Comparison of ENCODE assay signal across 20 cellular contexts in the genomic region with DNA sequence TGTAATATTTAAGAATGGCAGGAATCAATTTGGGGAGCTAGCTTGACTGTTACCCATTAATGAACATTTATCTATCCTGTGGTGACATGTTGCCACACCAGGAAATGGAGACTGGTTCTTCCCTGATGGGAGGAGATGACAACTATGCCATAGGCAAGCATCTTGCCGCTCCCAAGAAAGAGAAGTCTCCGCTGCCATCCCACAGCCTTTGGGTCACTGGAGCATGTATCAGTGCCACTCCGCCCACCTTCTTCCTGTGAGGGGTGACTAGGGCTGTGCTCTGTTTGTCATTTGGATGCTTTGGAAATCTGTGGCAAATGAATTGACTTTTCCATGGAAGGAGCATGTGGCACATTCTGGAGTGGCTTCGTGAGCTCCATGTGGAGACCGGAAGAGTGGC. TPM values are rescaled to one million over a fixed set of nuclear protein-coding genes. Genes with fewer than 3 reads are reported as not detected.
A peak's percentile ranks its signal among the peaks of the same experiment; 100 is the strongest.
DNase-seq lines count a peak whose midpoint lies in the region; ATAC-seq and TF ChIP-seq lines count a peak whose summit lies in the region.
"Had no signal": no experiment of that assay in that cellular context is flagged by ENCODE, and none has a peak within 500 bp of the region (broad histone marks: within the 10 kb centered on the region; RNA-seq: fewer than 3 reads in every experiment).

No MANE protein-coding gene starts in this region.

- no peaks in the 10 kb centered on the region for H3K9me3 ChIP-seq in CD8-positive, alpha-beta T cell (ENCODE audit: low read length)
- H3K9me3 ChIP-seq in osteoblast (ENCODE audit: low read depth, low read length): no peaks in the 10 kb centered on the region

- POLR2A ChIA-PET in activated CD4-positive, alpha-beta memory T cell treated with anti-CD3 and anti-CD28 coated beads, Interleukin-2, amount 10 ng/mL, durations not matched to agents 7 days and 5 days (lab: Charles Lee): interaction anchor here (1.0 to 15.6 kb wide), 3 partner anchors 13 to 112 kb away, joined by 3 to 272 read pairs (median 3); a partner anchor contains a TSS
- POLR2A ChIA-PET in activated CD4-positive, alpha-beta memory T cell treated with anti-CD3 and anti-CD28 coated beads for 36 hours (lab: Charles Lee): no interaction called here
- POLR2A ChIA-PET in CD8-positive, alpha-beta T cell (lab: Charles Lee): no interaction called here

- CTCF ChIA-PET in activated CD4-positive, alpha-beta memory T cell treated with anti-CD3 and anti-CD28 coated beads, Interleukin-2, amount 10 ng/mL, durations not matched to agents 7 days and 5 days (lab: Charles Lee): interaction anchor here (2.7 kb wide), 1 partner anchor 13 kb away, joined by 10 read pairs; no protein-coding TSS in a partner anchor
- CTCF ChIA-PET in activated CD4-positive, alpha-beta memory T cell treated with anti-CD3 and anti-CD28 coated beads for 36 hours (lab: Charles Lee): interaction anchor here (1.4 kb wide), 1 partner anchor 12 kb away, joined by 4 read pairs; no protein-coding TSS in a partner anchor
- CTCF ChIA-PET in CD8-positive, alpha-beta T cell (lab: Charles Lee): interaction anchor here (0.7 to 4.7 kb wide), 3 partner anchors 13 to 109 kb away, joined by 3 to 30 read pairs (median 11); a partner anchor contains a TSS

- no peak for TF ChIP-seq CTCF in CD8-positive, alpha-beta T cell (IDR thresholded peaks at IDR 0.05)
- TF ChIP-seq CTCF in chondrocyte (IDR thresholded peaks at IDR 0.05): no peak
- TF ChIP-seq CTCF in osteoblast (IDR thresholded peaks at IDR 0.05; ENCODE audit: extremely low read depth, low read depth, low read length): no peak

- peaks cover 68% of the 10 kb centered on the region for H3K36me3 Mint-ChIP-seq in activated CD4-positive, alpha-beta memory T cell treated with anti-CD3 and anti-CD28 coated beads, Interleukin-2, amount 10 ng/mL, durations not matched to agents 7 days and 5 days (ENCODE audit: low read depth)
- H3K36me3 Mint-ChIP-seq in activated CD4-positive, alpha-beta memory T cell treated with anti-CD3 and anti-CD28 coated beads for 36 hours: peaks cover 58% of the 10 kb centered on the region
- peaks cover 63% of the 10 kb centered on the region for H3K36me3 Mint-ChIP-seq in CD8-positive, alpha-beta T cell
- H3K36me3 Mint-ChIP-seq in chondrocyte (ENCODE audit: low read depth): peaks cover 26% of the 10 kb centered on the region

- H3K4me2 ChIP-seq in osteoblast (ENCODE audit: insufficient read depth, low read length): no peak overlapping the region

- peak overlapping the region; percentile 56 for H3K27ac Mint-ChIP-seq in activated CD4-positive, alpha-beta memory T cell treated with anti-CD3 and anti-CD28 coated beads, Interleukin-2, amount 10 ng/mL, durations not matched to agents 7 days and 5 days
- no peak overlapping the region for H3K27ac Mint-ChIP-seq in activated CD4-positive, alpha-beta memory T cell treated with anti-CD3 and anti-CD28 coated beads for 36 hours
- peak overlapping the region; percentile 52 for H3K27ac Mint-ChIP-seq in CD8-positive, alpha-beta T cell
- H3K27ac Mint-ChIP-seq in chondrocyte (ENCODE audit: unreplicated experiment): peak overlapping the region; percentile 32

- peaks cover 48% of the 10 kb centered on the region for H3K36me3 ChIP-seq in CD8-positive, alpha-beta T cell (ENCODE audit: insufficient read depth, low read length)
- H3K36me3 ChIP-seq in osteoblast (ENCODE audit: insufficient read depth, low read length): peaks cover 58% of the 10 kb centered on the region

- no peak overlapping the region for H2AFZ ChIP-seq in osteoblast (ENCODE audit: low read length)

- no peak overlapping the region for H3K27ac ChIP-seq in CD8-positive, alpha-beta T cell (ENCODE audit: low read depth, low read length)
- H3K27ac ChIP-seq in osteoblast (ENCODE audit: low read depth, low read length): no peak overlapping the region
- H3K27ac ChIP-seq: C4-2B had no signal

- no peaks in the 10 kb centered on the region for H3K27me3 Mint-ChIP-seq in activated CD4-positive, alpha-beta memory T cell treated with anti-CD3 and anti-CD28 coated beads, Interleukin-2, amount 10 ng/mL, durations not matched to agents 7 days and 5 days
- H3K27me3 Mint-ChIP-seq in activated CD4-positive, alpha-beta memory T cell treated with anti-CD3 and anti-CD28 coated beads for 36 hours: no peaks in the 10 kb centered on the region
- H3K27me3 Mint-ChIP-seq in CD8-positive, alpha-beta T cell (ENCODE audit: low read depth): no peaks in the 10 kb centered on the region
- H3K27me3 Mint-ChIP-seq in chondrocyte (ENCODE audit: low read depth): no peaks in the 10 kb centered on the region

- H3K4me3 ChIP-seq in CD8-positive, alpha-beta T cell (ENCODE audit: low read depth, low read length): no peak overlapping the region
- no peak overlapping the region for H3K4me3 ChIP-seq in osteoblast (ENCODE audit: insufficient read depth, low read length)

- intact Hi-C loops in activated CD4-positive, alpha-beta memory T cell treated with anti-CD3 and anti-CD28 coated beads for 36 hours (cut with micrococcal nuclease): no loop called here
- intact Hi-C loops in CD8-positive, alpha-beta T cell (cut with DNase I, micrococcal nuclease): no loop called here

- no peak for DNase-seq in activated CD4-positive, alpha-beta memory T cell treated with anti-CD3 and anti-CD28 coated beads, Interleukin-2, amount 10 ng/mL, durations not matched to agents 7 days and 5 days
- no peak for DNase-seq in activated CD4-positive, alpha-beta memory T cell treated with anti-CD3 and anti-CD28 coated beads for 36 hours
- DNase-seq in CD8-positive, alpha-beta T cell: no peak
- DNase-seq in chondrocyte (ENCODE audit: low spot score) (no peak), osteoblast (ENCODE audit: insufficient read length, low spot score, missing footprints) (peak; percentile 11), SHP77 (lab: John Stamatoyannopoulos, UW) (no peak), NCI-H82 treated with DMSO at 0.1 percent for 48 hours (lab: John Stamatoyannopoulos, UW; ENCODE audit: unreplicated experiment) (no peak)
- DNase-seq: AML-193, DMS53, Karpas-422, MV-4-11, NCI-H1105 treated with DMSO at 0.1 percent for 48 hours, NCI-H2081, NCI-H2171, NCI-H524 treated with DMSO at 0.1 percent for 48 hours, NCI-H82, OCI-M1 had no signal

- H3K79me2 ChIP-seq in osteoblast (ENCODE audit: insufficient read depth, low read length): peaks cover 47% of the 10 kb centered on the region

- H3K27me3 ChIP-seq in CD8-positive, alpha-beta T cell (ENCODE audit: insufficient read depth, low read length): no peaks in the 10 kb centered on the region
- H3K27me3 ChIP-seq in osteoblast (ENCODE audit: insufficient read depth, low read length): no peaks in the 10 kb centered on the region

- H3K4me1 ChIP-seq in CD8-positive, alpha-beta T cell (ENCODE audit: insufficient read depth, low read length): peaks cover 14% of the 10 kb centered on the region
- no peaks in the 10 kb centered on the region for H3K4me1 ChIP-seq in osteoblast (ENCODE audit: insufficient read depth, low read length)

- ATAC-seq in CD8-positive, alpha-beta T cell: no peak
- no peak for ATAC-seq in GM18873 (IDR thresholded peaks at IDR 0.05; ENCODE audit: low FRiP score, unreplicated experiment)
- ATAC-seq: Right ventricle myocardium inferior had no signal

- H4K20me1 ChIP-seq in osteoblast (ENCODE audit: insufficient read depth, low read length): peaks cover 17% of the 10 kb centered on the region

- peaks cover 44% of the 10 kb centered on the region for H3K4me1 Mint-ChIP-seq in activated CD4-positive, alpha-beta memory T cell treated with anti-CD3 and anti-CD28 coated beads, Interleukin-2, amount 10 ng/mL, durations not matched to agents 7 days and 5 days
- peaks cover 30% of the 10 kb centered on the region for H3K4me1 Mint-ChIP-seq in activated CD4-positive, alpha-beta memory T cell treated with anti-CD3 and anti-CD28 coated beads for 36 hours (ENCODE audit: low read depth)
- peaks cover 34% of the 10 kb centered on the region for H3K4me1 Mint-ChIP-seq in CD8-positive, alpha-beta T cell (ENCODE audit: low read depth)
- peaks cover 10% of the 10 kb centered on the region for H3K4me1 Mint-ChIP-seq in chondrocyte (ENCODE audit: low read depth)

- no peak overlapping the region for H3K4me3 Mint-ChIP-seq in activated CD4-positive, alpha-beta memory T cell treated with anti-CD3 and anti-CD28 coated beads, Interleukin-2, amount 10 ng/mL, durations not matched to agents 7 days and 5 days
- no peak overlapping the region for H3K4me3 Mint-ChIP-seq in activated CD4-positive, alpha-beta memory T cell treated with anti-CD3 and anti-CD28 coated beads for 36 hours
- no peak overlapping the region for H3K4me3 Mint-ChIP-seq in CD8-positive, alpha-beta T cell
- no peak overlapping the region for H3K4me3 Mint-ChIP-seq in chondrocyte (ENCODE audit: unreplicated experiment)

- no peaks in the 10 kb centered on the region for H3K9me3 Mint-ChIP-seq in activated CD4-positive, alpha-beta memory T cell treated with anti-CD3 and anti-CD28 coated beads, Interleukin-2, amount 10 ng/mL, durations not matched to agents 7 days and 5 days
- no peaks in the 10 kb centered on the region for H3K9me3 Mint-ChIP-seq in activated CD4-positive, alpha-beta memory T cell treated with anti-CD3 and anti-CD28 coated beads for 36 hours
- H3K9me3 Mint-ChIP-seq in CD8-positive, alpha-beta T cell: no peaks in the 10 kb centered on the region
- no peaks in the 10 kb centered on the region for H3K9me3 Mint-ChIP-seq in chondrocyte (ENCODE audit: low read depth)

RNA-seq across cellular contexts. Expression of a gene that starts 6.5 kb away (rescaled TPM):
- 100 to 1,000 TPM; 258 to 269 TPM for total RNA-seq in activated CD4-positive, alpha-beta memory T cell treated with anti-CD3 and anti-CD28 coated beads, Interleukin-2, amount 10 ng/mL, durations not matched to agents 7 days and 5 days
- 100 to 1,000 TPM; 402 to 413 TPM for total RNA-seq in activated CD4-positive, alpha-beta memory T cell treated with anti-CD3 and anti-CD28 coated beads for 36 hours
- 10 to 100 TPM; 37.0 to 37.7 TPM for total RNA-seq in CD8-positive, alpha-beta T cell
- 108 to 129 TPM (median 109 TPM) in 3 replicates for total RNA-seq in chondrocyte
- 85.5 and 94.5 TPM in 2 replicates for total RNA-seq in osteoblast

RNA-seq across cellular contexts. Expression of a gene that starts 14.1 kb away (rescaled TPM):
- 100 to 1,000 TPM; 195 to 199 TPM for total RNA-seq in activated CD4-positive, alpha-beta memory T cell treated with anti-CD3 and anti-CD28 coated beads, Interleukin-2, amount 10 ng/mL, durations not matched to agents 7 days and 5 days
- 100 to 1,000 TPM; 195 to 203 TPM for total RNA-seq in activated CD4-positive, alpha-beta memory T cell treated with anti-CD3 and anti-CD28 coated beads for 36 hours
- 10 to 100 TPM; 54.1 to 63.4 TPM for total RNA-seq in CD8-positive, alpha-beta T cell
- 1.0 to 1.5 TPM (median 1.5 TPM) in 3 replicates for total RNA-seq in chondrocyte
- 0.59 and 1.1 TPM in 2 replicates for total RNA-seq in osteoblast

RNA-seq across cellular contexts. Expression of a gene that starts 26.5 kb away (rescaled TPM):
- 1 to 10 TPM; 8.8 to 9.1 TPM for total RNA-seq in activated CD4-positive, alpha-beta memory T cell treated with anti-CD3 and anti-CD28 coated beads, Interleukin-2, amount 10 ng/mL, durations not matched to agents 7 days and 5 days
- total RNA-seq in activated CD4-positive, alpha-beta memory T cell treated with anti-CD3 and anti-CD28 coated beads for 36 hours: 10 to 100 TPM; 24.5 to 31.0 TPM
- 1 to 10 TPM; 4.5 to 6.8 TPM for total RNA-seq in CD8-positive, alpha-beta T cell
- 15.7 to 20.6 TPM (median 16.9 TPM) in 3 replicates for total RNA-seq in chondrocyte
- 17.7 TPM in 2 replicates for total RNA-seq in osteoblast

RNA-seq across cellular contexts. Expression of a gene that starts 33.6 kb away (rescaled TPM):
- total RNA-seq in activated CD4-positive, alpha-beta memory T cell treated with anti-CD3 and anti-CD28 coated beads, Interleukin-2, amount 10 ng/mL, durations not matched to agents 7 days and 5 days: 10 to 100 TPM; 34.7 to 35.3 TPM
- total RNA-seq in activated CD4-positive, alpha-beta memory T cell treated with anti-CD3 and anti-CD28 coated beads for 36 hours: 10 to 100 TPM; 30.4 to 35.6 TPM
- total RNA-seq in CD8-positive, alpha-beta T cell: 10 to 100 TPM; 12.3 to 14.3 TPM
- 37.9 to 45.7 TPM (median 42.2 TPM) in 3 replicates for total RNA-seq in chondrocyte
- total RNA-seq in osteoblast: 32.2 and 33.0 TPM in 2 replicates

RNA-seq across cellular contexts. Expression of a gene that starts 33.6 kb away (rescaled TPM):
- total RNA-seq in activated CD4-positive, alpha-beta memory T cell treated with anti-CD3 and anti-CD28 coated beads, Interleukin-2, amount 10 ng/mL, durations not matched to agents 7 days and 5 days: 10 to 100 TPM; 84.8 to 90.6 TPM
- 10 to 100 TPM; 69.8 to 79.8 TPM for total RNA-seq in activated CD4-positive, alpha-beta memory T cell treated with anti-CD3 and anti-CD28 coated beads for 36 hours
- total RNA-seq in CD8-positive, alpha-beta T cell: 10 to 100 TPM; 20.1 to 23.6 TPM
- 42.1 to 56.6 TPM (median 49.9 TPM) in 3 replicates for total RNA-seq in chondrocyte
- total RNA-seq in osteoblast: 46.6 and 56.5 TPM in 2 replicates

Comparison
In these comparisons a context has a peak if more than half of its experiments do, and no peak if none do; other contexts are left out.
1. RNA of a gene that starts 14.1 kb away (total RNA-seq): 195 to 203 TPM in activated CD4-positive, alpha-beta memory T cell treated with anti-CD3 and anti-CD28 coated beads for 36 hours, 195 to 199 TPM in activated CD4-positive, alpha-beta memory T cell treated with anti-CD3 and anti-CD28 coated beads, Interleukin-2, amount 10 ng/mL, durations not matched to agents 7 days and 5 days and 54.1 to 63.4 TPM in CD8-positive, alpha-beta T cell; 1.0 to 1.5 TPM in chondrocyte and 0.59 to 1.1 TPM in osteoblast; every median in the first group is over 10 times any median in the second.